ENCODE assay signal across 1 cellular context in genomic region chr1:25389721-25390120, GRCh38. TPM values are rescaled to one million over a fixed set of nuclear protein-coding genes. Genes with fewer than 3 reads are reported as not detected.
"Had no signal": no experiment of that assay in that cellular context is flagged by ENCODE, and none has a peak within 500 bp of the region (broad histone marks: within the 10 kb centered on the region; RNA-seq: fewer than 3 reads in every experiment).

No MANE protein-coding gene starts in this region.

RNA-seq across cellular contexts. Expression of gene RHCE, which starts 30.9 kb away (rescaled TPM):
- total RNA-seq: NCI-H460 had no signal
